15 cellular contexts compared by ENCODE assay signal in the genomic region with DNA sequence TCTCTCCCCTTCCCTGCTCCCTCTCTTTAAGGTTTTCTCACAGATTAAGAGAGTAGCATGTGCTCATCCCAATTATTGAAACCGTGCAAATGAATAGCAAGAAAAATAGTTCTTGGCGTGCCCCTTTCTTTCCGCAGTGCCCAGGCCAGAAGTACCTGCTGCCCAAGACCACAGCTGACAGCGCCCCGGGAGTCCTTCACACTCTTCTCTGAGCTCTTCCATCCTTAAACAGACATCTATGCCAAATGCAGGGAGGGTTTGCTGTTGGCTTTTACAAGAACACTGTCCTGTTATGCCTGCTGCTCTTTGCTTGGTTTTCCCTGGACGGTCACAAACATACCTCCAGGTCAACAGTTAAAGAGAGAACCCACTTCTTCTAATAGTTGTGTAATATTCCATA.
"Had no signal": no experiment of that assay in that cellular context is flagged by ENCODE, and none has a peak within 500 bp of the region (broad histone marks: within the 10 kb centered on the region; RNA-seq: fewer than 3 reads in every experiment).

No MANE protein-coding gene starts in this region.

- DNase-seq: dermis blood vessel endothelial cell; effector CD4-positive, alpha-beta T cell; effector memory CD4-positive, alpha-beta T cell; foreskin keratinocyte; heart right ventricle; hippocampal formation; left cardiac atrium; left lung; left ventricle myocardium superior; lower lobe of right lung; mesenchymal stem cell; mucosa of descending colon; naive B cell; naive thymus-derived CD8-positive, alpha-beta T cell had no signal

- ATAC-seq: foreskin keratinocyte; gastroesophageal sphincter; heart right ventricle; left cardiac atrium; left lung; left ventricle myocardium superior; lower lobe of right lung; mucosa of descending colon; naive thymus-derived CD8-positive, alpha-beta T cell had no signal
